2 cellular contexts compared by ENCODE assay signal in genomic region chr9:34157898-34158297, GRCh38.
TF ChIP-seq lines count a peak whose summit lies in the region.

No MANE protein-coding gene starts in this region.

TF ChIP-seq in IMR-90, 13 proteins besides CTCF, POLR2A, EP300 and RAD21:
- no peak for TF ChIP-seq RFX5 (IDR thresholded peaks at IDR 0.05; ENCODE audit: low read depth, low read length)
- TF ChIP-seq USF2 (IDR thresholded peaks at IDR 0.05; ENCODE audit: low read depth, low read length), result no peak
- no peak for TF ChIP-seq MAFK (IDR thresholded peaks at IDR 0.05; ENCODE audit: low read depth, low read length)
- TF ChIP-seq RCOR1 (IDR thresholded peaks at IDR 0.05; ENCODE audit: insufficient replicate concordance, low read length), result no peak
- TF ChIP-seq SMC3 (IDR thresholded peaks at IDR 0.05; ENCODE audit: low read depth, low read length), result no peak
- TF ChIP-seq FOS (IDR thresholded peaks at IDR 0.05; ENCODE audit: low read depth, low read length), result no peak
- no peak for TF ChIP-seq BHLHE40 (IDR thresholded peaks at IDR 0.05; ENCODE audit: low read depth, low read length)
- TF ChIP-seq, protein P1, sequence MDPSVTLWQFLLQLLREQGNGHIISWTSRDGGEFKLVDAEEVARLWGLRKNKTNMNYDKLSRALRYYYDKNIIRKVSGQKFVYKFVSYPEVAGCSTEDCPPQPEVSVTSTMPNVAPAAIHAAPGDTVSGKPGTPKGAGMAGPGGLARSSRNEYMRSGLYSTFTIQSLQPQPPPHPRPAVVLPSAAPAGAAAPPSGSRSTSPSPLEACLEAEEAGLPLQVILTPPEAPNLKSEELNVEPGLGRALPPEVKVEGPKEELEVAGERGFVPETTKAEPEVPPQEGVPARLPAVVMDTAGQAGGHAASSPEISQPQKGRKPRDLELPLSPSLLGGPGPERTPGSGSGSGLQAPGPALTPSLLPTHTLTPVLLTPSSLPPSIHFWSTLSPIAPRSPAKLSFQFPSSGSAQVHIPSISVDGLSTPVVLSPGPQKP (IDR thresholded peaks at IDR 0.05; ENCODE audit: borderline replicate concordance, low read depth, low read length), result no peak
- no peak for TF ChIP-seq CEBPB (IDR thresholded peaks at IDR 0.05; ENCODE audit: low read depth, low read length)
- TF ChIP-seq MXI1 (IDR thresholded peaks at IDR 0.05; ENCODE audit: borderline replicate concordance, low read depth, low read length), result no peak
- no peak for TF ChIP-seq MAZ (IDR thresholded peaks at IDR 0.05; ENCODE audit: borderline replicate concordance, low read depth, low read length)
- TF ChIP-seq CHD1 (IDR thresholded peaks at IDR 0.05; ENCODE audit: low read depth, low read length), result no peak
- TF ChIP-seq NFE2L2 (IDR thresholded peaks at IDR 0.05; ENCODE audit: low read depth, low read length), result no peak

TF ChIP-seq in K562, 482 proteins besides CTCF, POLR2A, EP300 and RAD21:
- TF ChIP-seq CHD2 (IDR thresholded peaks at IDR 0.05; ENCODE audit: low read depth, low read length) (no peak), ZNF707 (CRISPR knock-in tag; conservative IDR thresholded peaks at IDR 0.05) (no peak), RBM25 (IDR thresholded peaks at IDR 0.05; ENCODE audit: low read depth, low read length, severe bottlenecking) (peak; percentile 64), ZNF121 (CRISPR knock-in tag; conservative IDR thresholded peaks at IDR 0.05) (peak; percentile 94), BCOR (IDR thresholded peaks at IDR 0.05) (peak; percentile 72), KHSRP (IDR thresholded peaks at IDR 0.05) (no peak), BCLAF1 (IDR thresholded peaks at IDR 0.05; ENCODE audit: borderline replicate concordance in 1 of 2, control insufficient read depth in 1 of 2, low read depth in 2 of 2, low read length in 1 of 2) (no peak)
